8 cellular contexts compared by ENCODE assay signal in genomic region chr7:22452142-22452763, GRCh38. TPM values are rescaled to one million over a fixed set of nuclear protein-coding genes. Genes with fewer than 3 reads are reported as not detected.
DNase-seq lines count a peak whose midpoint lies in the region; ATAC-seq, FAIRE-seq and TF ChIP-seq lines count a peak whose summit lies in the region.

No MANE protein-coding gene starts in this region.

- intact Hi-C loops in kidney (cut with DNase I): no loop called here

- TF ChIP-seq POLR2A in NB4 (IDR thresholded peaks at IDR 0.05; ENCODE audit: extremely low read depth, insufficient read length): no peak

- H3K9me3 ChIP-seq in kidney (ENCODE audit: control insufficient read depth in 1 of 2, low read length in 2 of 2): no peaks in the 10 kb centered on the region

- FAIRE-seq in bronchial epithelial cell (lab: Jason Lieb, UNC): no peak
- no peak for FAIRE-seq in kidney (lab: Jason Lieb, UNC)

- no peak for ATAC-seq in HG02588 (IDR thresholded peaks at IDR 0.05; ENCODE audit: unreplicated experiment)

- H3K36me3 ChIP-seq in bronchial epithelial cell (ENCODE audit: control insufficient read depth, insufficient read depth, low read length) (no peaks in the 10 kb centered on the region), kidney (ENCODE audit: control insufficient read depth in 1 of 2, insufficient read depth in 2 of 2, low read length in 2 of 2) (no peaks in the 10 kb centered on the region)

- no peaks in the 10 kb centered on the region for H3K4me1 ChIP-seq in kidney (ENCODE audit: control insufficient read depth in 1 of 2, insufficient read depth in 1 of 2, low read depth in 1 of 2, low read length in 2 of 2)

- TF ChIP-seq CTCF in GM12864 (IDR thresholded peaks at IDR 0.05; ENCODE audit: low read depth, low read length, missing control alignments) (peak; percentile 72), NB4 (IDR thresholded peaks at IDR 0.05; ENCODE audit: low read depth, low read length) (peak; percentile 92), bronchial epithelial cell (IDR thresholded peaks at IDR 0.05; ENCODE audit: insufficient read depth, low read length, severe bottlenecking) (peak; percentile 83), kidney (IDR thresholded peaks at IDR 0.05; ENCODE audit: borderline replicate concordance, extremely low read depth, insufficient read depth) (peak; percentile 48)

- no peak overlapping the region for H3K9ac ChIP-seq in kidney (ENCODE audit: low read length in 2 of 2)

- H3K4me3 ChIP-seq in GM12864 (ENCODE audit: low read depth, low read length) (no peak overlapping the region; the same call in 1 of the 2 replicates), NB4 (ENCODE audit: low read depth, low read length) (no peak overlapping the region), bronchial epithelial cell (ENCODE audit: low read depth, low read length) (no peak overlapping the region), kidney (ENCODE audit: low read length in 2 of 2) (peak overlapping the region; percentile 30 to 36)

- no peak for DNase-seq in GM12864 (ENCODE audit: low read depth)
- peak; percentile 66 for DNase-seq in NB4 (ENCODE audit: low read depth)
- peak; percentile 29 for DNase-seq in bronchial epithelial cell (ENCODE audit: low read depth)
- no peak for DNase-seq in kidney
- peak; percentile 33 to 62 for DNase-seq in stimulated activated CD4-positive, alpha-beta T cell treated with anti-CD3 and anti-CD28 coated beads, Interleukin-2, amount 100 ng/mL, for 24 hours
- DNase-seq in NCI-H446 treated with DMSO at 0.1 percent for 48 hours (lab: John Stamatoyannopoulos, UW): no peak
- DNase-seq in NCI-H2171 treated with DMSO at 0.1 percent for 48 hours (lab: John Stamatoyannopoulos, UW): no peak

- no peak overlapping the region for H3K27ac ChIP-seq in kidney (ENCODE audit: low read depth in 2 of 2, low read length in 2 of 2)

- H3K27me3 ChIP-seq in bronchial epithelial cell (ENCODE audit: control insufficient read depth, insufficient read depth, low read length): no peaks in the 10 kb centered on the region

RNA-seq across cellular contexts. Expression of gene STEAP1B, which starts 47.7 kb away (rescaled TPM):
- total RNA-seq in bronchial epithelial cell: 3.7 and 5.9 TPM in 2 replicates
- 0.79 TPM for total RNA-seq in kidney
- not detected for polyA plus RNA-seq in kidney (ENCODE audit: insufficient read depth, low read depth, low replicate concordance)

Comparison
In these comparisons a context has a peak if more than half of its experiments do, and no peak if none do; other contexts are left out.
1. DNase-seq: peak in NB4 (single experiment), bronchial epithelial cell (single experiment) and stimulated activated CD4-positive, alpha-beta T cell treated with anti-CD3 and anti-CD28 coated beads, Interleukin-2, amount 100 ng/mL, for 24 hours (2 of 2); none in GM12864 (single experiment), kidney (single experiment), NCI-H446 treated with DMSO at 0.1 percent for 48 hours (single experiment) and NCI-H2171 treated with DMSO at 0.1 percent for 48 hours (single experiment).
2. H3K4me3 ChIP-seq: peak in kidney (2 of 2); none in GM12864 (single experiment), NB4 (single experiment) and bronchial epithelial cell (single experiment).
3. Peak in every context shown above with its lines, with median percentiles within 50 percentile points of each other: CTCF ChIP-seq.